In the genomic region with DNA sequence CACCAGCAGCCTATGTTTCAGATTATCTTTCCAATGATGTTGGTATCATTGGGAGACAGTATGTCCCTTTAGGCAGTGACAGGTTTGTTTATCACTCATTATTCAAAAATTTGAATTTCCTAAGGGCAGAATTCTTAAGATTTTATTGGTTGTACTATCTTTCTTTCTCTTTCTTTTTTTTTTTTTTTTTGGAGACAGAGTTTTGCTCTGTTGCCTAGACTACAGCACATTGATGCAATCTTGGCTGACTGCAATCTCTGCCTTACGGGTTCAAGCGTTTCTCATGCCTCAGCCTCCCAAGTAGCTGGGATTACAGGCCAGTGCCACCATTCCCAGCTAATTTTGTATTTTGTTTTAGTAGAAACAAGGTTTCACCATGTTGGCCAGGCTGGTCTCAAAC, we compare ENCODE assay signal across 1 cellular context.
TF ChIP-seq lines count a peak whose summit lies in the region.

No MANE protein-coding gene starts in this region.

TF ChIP-seq in WTC11, 78 proteins besides CTCF, POLR2A, EP300 and RAD21 (continued from another document):
- TF ChIP-seq, protein P1, sequence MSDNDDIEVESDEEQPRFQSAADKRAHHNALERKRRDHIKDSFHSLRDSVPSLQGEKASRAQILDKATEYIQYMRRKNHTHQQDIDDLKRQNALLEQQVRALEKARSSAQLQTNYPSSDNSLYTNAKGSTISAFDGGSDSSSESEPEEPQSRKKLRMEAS (CRISPR knock-in tag; IDR thresholded peaks at IDR 0.05), result no peak
- TF ChIP-seq ZNF121 (CRISPR knock-in tag; IDR thresholded peaks at IDR 0.05), result no peak
- no peak for TF ChIP-seq ZNF671 (CRISPR knock-in tag; IDR thresholded peaks at IDR 0.05)
- TF ChIP-seq ZNF219 (CRISPR knock-in tag; IDR thresholded peaks at IDR 0.05; ENCODE audit: borderline replicate concordance), result no peak
- TF ChIP-seq MXD4 (CRISPR knock-in tag; IDR thresholded peaks at IDR 0.05; ENCODE audit: borderline replicate concordance), result no peak
- TF ChIP-seq ZNF138 (CRISPR knock-in tag; conservative IDR thresholded peaks at IDR 0.05), result no peak
- no peak for TF ChIP-seq NFATC4 (CRISPR knock-in tag; IDR thresholded peaks at IDR 0.05)
- TF ChIP-seq USF1 (CRISPR knock-in tag; IDR thresholded peaks at IDR 0.05), result no peak
- no peak for TF ChIP-seq GRHL2 (CRISPR knock-in tag; IDR thresholded peaks at IDR 0.05; ENCODE audit: insufficient replicate concordance, severe bottlenecking)
- TF ChIP-seq, protein P2, sequence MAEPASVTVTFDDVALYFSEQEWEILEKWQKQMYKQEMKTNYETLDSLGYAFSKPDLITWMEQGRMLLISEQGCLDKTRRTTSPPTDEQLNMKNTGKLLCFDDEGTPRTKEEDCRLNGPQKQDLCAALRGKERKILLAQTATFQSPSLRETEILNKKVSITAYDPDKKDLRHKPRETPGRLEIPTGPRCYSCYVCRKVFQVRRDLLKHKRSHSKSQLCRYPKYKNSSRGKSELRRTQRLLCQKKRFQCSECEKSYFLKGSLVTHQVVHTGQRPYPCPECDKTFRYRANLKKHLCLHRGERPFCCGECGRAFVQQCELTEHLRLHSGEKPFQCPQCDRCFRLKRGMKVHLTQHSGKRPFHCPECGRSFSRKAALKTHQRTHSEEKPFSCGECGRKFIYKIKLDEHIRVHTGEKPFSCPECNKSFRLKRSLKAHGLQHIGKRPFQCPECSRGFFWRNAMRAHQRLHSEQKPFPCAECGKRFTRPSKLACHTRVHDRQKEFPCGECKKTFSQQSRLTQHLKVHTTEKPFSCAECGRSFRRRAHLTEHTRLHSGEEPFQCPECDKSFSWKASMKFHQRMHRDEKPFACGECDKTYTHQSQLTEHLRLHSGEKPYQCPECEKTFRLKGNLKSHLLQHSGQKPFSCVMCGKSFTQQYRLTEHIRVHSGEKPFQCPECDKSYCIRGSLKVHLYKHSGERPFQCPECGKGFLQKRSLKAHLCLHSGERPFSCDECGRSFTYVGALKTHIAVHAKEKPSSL (CRISPR knock-in tag; conservative IDR thresholded peaks at IDR 0.05), result no peak
- TF ChIP-seq TCF7 (CRISPR knock-in tag; IDR thresholded peaks at IDR 0.05; ENCODE audit: low read depth), result no peak
